In genomic region chr2:152815634-152816257, GRCh38 we compare ENCODE assay signal across 34 cellular contexts.
DNase-seq lines count a peak whose midpoint lies in the region; ATAC-seq and TF ChIP-seq lines count a peak whose summit lies in the region.
"Had no signal": no experiment of that assay in that cellular context is flagged by ENCODE, and none has a peak within 500 bp of the region (broad histone marks: within the 10 kb centered on the region; RNA-seq: fewer than 3 reads in every experiment).

No MANE protein-coding gene starts in this region.

- H3K4me3 ChIP-seq in mammary epithelial cell (replicated peaks in 1 of 3; ENCODE audit: insufficient read depth in 1 of 3, low read depth in 2 of 3, low read length in 3 of 3) = no peak overlapping the region
- H3K4me3 ChIP-seq: GM23338, MG63, pancreas, testis had no signal

- CTCF ChIA-PET in mammary epithelial cell (lab: Charles Lee; ENCODE audit: low non-redundant PET) = no interaction called here
- CTCF ChIA-PET in MCF 10A (lab: Yijun Ruan, JAX) = interaction anchor here (0.5 to 0.7 kb wide), 3 partner anchors 15 to 777 kb away, joined by 3 to 4 read pairs (median 3); no protein-coding TSS in a partner anchor
- CTCF ChIA-PET in WTC11 (lab: Charles Lee) = no interaction called here

- no peaks in the 10 kb centered on the region for H3K27me3 ChIP-seq in mammary epithelial cell (ENCODE audit: insufficient read depth, low read length)
- H3K27me3 ChIP-seq: MG63, pancreas, testis had no signal

- dilution Hi-C loops in mammary epithelial cell (cut with HindIII; ENCODE audit: low sequenced_read_pairs) = no loop called here

- H3K4me3 Mint-ChIP-seq in MCF 10A (ENCODE audit: unreplicated experiment) = no peak overlapping the region
- no peak overlapping the region for H3K4me3 Mint-ChIP-seq in activated T-helper 17 cell treated with anti-CD3 and anti-CD28 coated beads, Interleukin-2, amount 50 U/mL, for 72 hours
- H3K4me3 Mint-ChIP-seq in WTC11 = no peak overlapping the region
- H3K4me3 Mint-ChIP-seq: activated CD4-positive, alpha-beta memory T cell treated with anti-CD3 and anti-CD28 coated beads for 36 hours; activated naive CD8-positive, alpha-beta T cell treated with anti-CD3 and anti-CD28 coated beads, Interleukin-2, amount 50 U/mL, for 24 hours; activated T-cell treated with anti-CD3 and anti-CD28 coated beads, Interleukin-2, amount 50 U/mL, for 72 hours; central memory CD8-positive, alpha-beta T cell; effector memory CD8-positive, alpha-beta T cell; GM23338; memory B cell; neural crest cell; T-helper 1 cell treated with Interleukin-12 subunit alpha and Interleukin-12 subunit beta and Interleukin-4 antibody, amounts not matched to agents 30 μg/mL and 1 μg/mL, for 36 hours had no signal

- intact Hi-C loops in mammary epithelial cell (cut with micrococcal nuclease) (no loop called here), MCF 10A (cut with micrococcal nuclease) (no loop called here)

- no peaks in the 10 kb centered on the region for H3K79me2 ChIP-seq in mammary epithelial cell (ENCODE audit: insufficient read depth, low read length)

- H3K27ac ChIP-seq in mammary epithelial cell (ENCODE audit: insufficient read depth, low read depth, low read length) = no peak overlapping the region
- H3K27ac ChIP-seq: C4-2B, HL-60, pancreas, testis had no signal

- H4K20me1 ChIP-seq in mammary epithelial cell (ENCODE audit: insufficient read depth, low read length) = no peaks in the 10 kb centered on the region

- no peaks in the 10 kb centered on the region for H3K9me3 ChIP-seq in mammary epithelial cell (replicated peaks; ENCODE audit: insufficient read depth, low read length)
- H3K9me3 ChIP-seq: MG63, pancreas, testis had no signal

- WGBS in mammary epithelial cell (ENCODE audit: low coverage, missing lambda C conversion rate) = 85% methylated on average over 3 of the region's 3 CpGs

- H3K36me3 ChIP-seq in mammary epithelial cell (ENCODE audit: insufficient read depth, low read length) = no peaks in the 10 kb centered on the region
- H3K36me3 ChIP-seq: MG63, pancreas had no signal

- peaks cover 6% of the 10 kb centered on the region for H3K36me3 Mint-ChIP-seq in MCF 10A (ENCODE audit: insufficient read depth, unreplicated experiment)
- H3K36me3 Mint-ChIP-seq in activated T-helper 17 cell treated with anti-CD3 and anti-CD28 coated beads, Interleukin-2, amount 50 U/mL, for 72 hours (ENCODE audit: low read depth) = no peaks in the 10 kb centered on the region
- H3K36me3 Mint-ChIP-seq in WTC11 = peaks cover 11% of the 10 kb centered on the region

- TF ChIP-seq CTCF in mammary epithelial cell (conservative IDR thresholded peaks at IDR 0.05 in 1 of 2, IDR thresholded peaks at IDR 0.05 in 1 of 2; ENCODE audit: extremely low read depth in 1 of 2, insufficient read depth in 1 of 2, low read depth in 1 of 2, low read length in 2 of 2) = no peak
- no peak for TF ChIP-seq CTCF in MCF 10A (IDR thresholded peaks at IDR 0.05; ENCODE audit: unreplicated experiment)
- TF ChIP-seq CTCF in WTC11 (IDR thresholded peaks at IDR 0.05) = no peak

- H3K27ac Mint-ChIP-seq in MCF 10A (ENCODE audit: low read depth, unreplicated experiment) = no peak overlapping the region
- no peak overlapping the region for H3K27ac Mint-ChIP-seq in activated T-helper 17 cell treated with anti-CD3 and anti-CD28 coated beads, Interleukin-2, amount 50 U/mL, for 72 hours
- no peak overlapping the region for H3K27ac Mint-ChIP-seq in WTC11
- H3K27ac Mint-ChIP-seq: activated CD4-positive, alpha-beta memory T cell treated with anti-CD3 and anti-CD28 coated beads for 36 hours; activated naive CD8-positive, alpha-beta T cell treated with anti-CD3 and anti-CD28 coated beads, Interleukin-2, amount 50 U/mL, for 24 hours; activated T-cell treated with anti-CD3 and anti-CD28 coated beads, Interleukin-2, amount 50 U/mL, for 72 hours; effector memory CD8-positive, alpha-beta T cell; GM23338; memory B cell; T-helper 1 cell treated with Interleukin-12 subunit alpha and Interleukin-12 subunit beta and Interleukin-4 antibody, amounts not matched to agents 30 μg/mL and 1 μg/mL, for 36 hours had no signal

- ATAC-seq in HG03097 (IDR thresholded peaks at IDR 0.05; ENCODE audit: low FRiP score, unreplicated experiment) = peak; percentile 53
- peak; percentile 42 for ATAC-seq in activated T-helper 17 cell treated with anti-CD3 and anti-CD28 coated beads, Interleukin-2, amount 50 U/mL, for 72 hours (replicated peaks)
- no peak for ATAC-seq in WTC11
- ATAC-seq in HG02623 (IDR thresholded peaks at IDR 0.05; ENCODE audit: unreplicated experiment) = no peak
- ATAC-seq: activated CD4-positive, CD25-positive, alpha-beta regulatory T cell treated with anti-CD3 and anti-CD28 coated beads, Interleukin-2, amount 50 U/mL, for 24 hours; activated naive CD8-positive, alpha-beta T cell treated with anti-CD3 and anti-CD28 coated beads, Interleukin-2, amount 50 U/mL, for 24 hours; activated T-cell treated with anti-CD3 and anti-CD28 coated beads, Interleukin-2, amount 50 U/mL, for 72 hours; effector memory CD8-positive, alpha-beta T cell; GM23338; left lobe of liver; pancreas; PC-3 had no signal

- H3K4me1 Mint-ChIP-seq in MCF 10A (ENCODE audit: insufficient read depth, unreplicated experiment) (peaks cover 7% of the 10 kb centered on the region), WTC11 (no peaks in the 10 kb centered on the region)
- H3K4me1 Mint-ChIP-seq in activated T-helper 17 cell treated with anti-CD3 and anti-CD28 coated beads, Interleukin-2, amount 50 U/mL, for 72 hours = no peaks in the 10 kb centered on the region
- H3K4me1 Mint-ChIP-seq: activated naive CD8-positive, alpha-beta T cell treated with anti-CD3 and anti-CD28 coated beads, Interleukin-2, amount 50 U/mL, for 24 hours; central memory CD8-positive, alpha-beta T cell; GM23338; memory B cell; neural crest cell had no signal

- no peak overlapping the region for H2AFZ ChIP-seq in mammary epithelial cell (ENCODE audit: low read depth, low read length)
- H2AFZ ChIP-seq: GM23338 had no signal

- DNase-seq in mammary epithelial cell = peak; percentile 26
- no peak for DNase-seq in MCF 10A (ENCODE audit: unreplicated experiment)
- DNase-seq in GDM1 (lab: John Stamatoyannopoulos, UW) = no peak
- DNase-seq in WTC11 (ENCODE audit: low spot score) = no peak
- no peak for DNase-seq in HuH-7.5 (ENCODE audit: low spot score)
- DNase-seq: 8988T; activated CD4-positive, alpha-beta memory T cell treated with anti-CD3 and anti-CD28 coated beads for 36 hours; activated naive CD4-positive, alpha-beta T cell; activated naive CD8-positive, alpha-beta T cell treated with anti-CD3 and anti-CD28 coated beads, Interleukin-2, amount 50 U/mL, for 24 hours; activated T-cell treated with anti-CD3 and anti-CD28 coated beads, Interleukin-2, amount 50 U/mL, for 72 hours; effector memory CD8-positive, alpha-beta T cell; KG1; MG63; NCI-H1105; NCI-H2029; NCI-H526 treated with DMSO at 0.1 percent for 48 hours; pancreas; PC-3; SK-N-SH; small intestine; stimulated activated naive CD4-positive, alpha-beta T cell treated with Interleukin-2 at 50 U/mL for 16 hours; testis had no signal

- H3K4me2 ChIP-seq in mammary epithelial cell (ENCODE audit: insufficient read depth, low read depth, low read length) = no peak overlapping the region
- H3K4me2 ChIP-seq: GM23338, SK-N-SH had no signal

- in situ Hi-C loops in mammary epithelial cell (cut with MboI; ENCODE audit: low sequenced_read_pairs in 2 of 2) = no loop called here

- no peaks in the 10 kb centered on the region for H3K27me3 Mint-ChIP-seq in MCF 10A (ENCODE audit: insufficient read depth, unreplicated experiment)
- peaks cover 33% of the 10 kb centered on the region for H3K27me3 Mint-ChIP-seq in activated T-helper 17 cell treated with anti-CD3 and anti-CD28 coated beads, Interleukin-2, amount 50 U/mL, for 72 hours
- no peaks in the 10 kb centered on the region for H3K27me3 Mint-ChIP-seq in WTC11 (ENCODE audit: low read depth)

- POLR2A ChIA-PET in MCF 10A (lab: Yijun Ruan, JAX) (interaction anchor here (0.6 kb wide), 1 partner anchor 46 kb away, joined by 3 read pairs; no protein-coding TSS in a partner anchor), WTC11 (lab: Charles Lee) (no interaction called here)

- H3K9ac ChIP-seq in mammary epithelial cell (ENCODE audit: insufficient read depth, low read length) = no peak overlapping the region
- H3K9ac ChIP-seq: SK-N-SH had no signal

- H3K9me3 Mint-ChIP-seq in MCF 10A (ENCODE audit: unreplicated experiment) (peaks cover 8% of the 10 kb centered on the region), WTC11 (peaks cover 23% of the 10 kb centered on the region)
- H3K9me3 Mint-ChIP-seq in activated T-helper 17 cell treated with anti-CD3 and anti-CD28 coated beads, Interleukin-2, amount 50 U/mL, for 72 hours = peaks cover 10% of the 10 kb centered on the region

- H3K4me1 ChIP-seq in mammary epithelial cell (ENCODE audit: insufficient read depth, low read length) = no peaks in the 10 kb centered on the region
- H3K4me1 ChIP-seq: pancreas, testis had no signal

- BruUV-seq in mammary epithelial cell (replicated peaks; lab: Mats Ljungman, UMichigan) (no TSS peak), MCF 10A (replicated peaks; lab: Mats Ljungman, UMichigan) (no TSS peak)

TF ChIP-seq in WTC11, 78 proteins besides CTCF, POLR2A, EP300 and RAD21 (continues in another document):
- TF ChIP-seq AR (CRISPR knock-in tag; IDR thresholded peaks at IDR 0.05) = no peak

Comparison
In these comparisons a context has a peak if more than half of its experiments do, and no peak if none do; other contexts are left out.
1. ATAC-seq: peak in HG03097 (single experiment) and activated T-helper 17 cell treated with anti-CD3 and anti-CD28 coated beads, Interleukin-2, amount 50 U/mL, for 72 hours (single experiment); none in WTC11 (single experiment) and HG02623 (single experiment).